In the genomic region with DNA sequence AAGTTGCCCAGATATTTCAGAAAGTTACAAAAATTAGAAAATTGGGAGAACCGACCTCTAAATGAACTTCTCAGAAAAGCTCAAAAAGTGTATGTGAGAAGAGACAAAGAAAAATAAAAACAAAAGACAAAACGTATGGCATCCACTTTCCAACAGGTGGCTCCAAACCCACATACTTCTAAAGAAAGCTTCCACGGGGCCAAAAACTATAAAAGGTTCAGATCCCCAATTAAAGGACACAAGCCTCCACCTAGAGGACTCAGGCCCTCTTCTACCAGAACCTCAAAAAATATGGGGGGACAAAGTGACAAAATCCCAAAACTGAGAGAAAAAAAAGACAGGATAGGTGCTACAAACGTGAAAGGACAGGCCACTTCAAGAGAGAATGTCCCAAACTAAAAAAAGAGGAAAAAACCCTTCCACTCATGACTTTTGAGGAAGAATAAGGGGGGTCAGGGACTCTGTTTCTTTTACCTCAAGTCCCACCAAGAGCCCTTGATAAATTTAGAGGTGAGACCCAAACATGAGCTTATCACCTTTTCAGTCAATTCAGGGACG, we compare ENCODE assay signal across 8 cellular contexts. TPM values are rescaled to one million over a fixed set of nuclear protein-coding genes. Genes with fewer than 3 reads are reported as not detected.
DNase-seq lines count a peak whose midpoint lies in the region; ATAC-seq and TF ChIP-seq lines count a peak whose summit lies in the region.

No MANE protein-coding gene starts in this region.

- no peak overlapping the region for H3K4me3 Mint-ChIP-seq in effector memory CD8-positive, alpha-beta T cell

- H3K9me3 ChIP-seq in psoas muscle = peaks cover 4% of the 10 kb centered on the region

- peak; percentile 15 for TF ChIP-seq CTCF in psoas muscle (IDR thresholded peaks at IDR 0.05)

- no peaks in the 10 kb centered on the region for H3K4me1 Mint-ChIP-seq in effector memory CD8-positive, alpha-beta T cell (ENCODE audit: low read depth in 2 of 2)

- H3K27me3 Mint-ChIP-seq in effector memory CD8-positive, alpha-beta T cell = peaks cover 20 to 54% of the 10 kb centered on the region in 2 donors

- H3K27me3 ChIP-seq in psoas muscle (ENCODE audit: insufficient read depth in 3 of 3, low read length in 2 of 3) = no peaks in the 10 kb centered on the region

- DNase-seq in NCI-H510A treated with DMSO at 0.1 percent for 48 hours (lab: John Stamatoyannopoulos, UW) = peak; percentile 6
- DNase-seq in NCI-H510A (lab: John Stamatoyannopoulos, UW) = no peak
- DNase-seq in NCI-H1092 treated with DMSO at 0.1 percent for 48 hours (lab: John Stamatoyannopoulos, UW) = peak; percentile 9
- DNase-seq in T47D (ENCODE audit: low read depth in 1 of 2, low spot score in 1 of 2) = peak; percentile 23 to 67
- no peak for DNase-seq in psoas muscle
- no peak for DNase-seq in effector memory CD8-positive, alpha-beta T cell

- no peaks in the 10 kb centered on the region for H3K36me3 ChIP-seq in psoas muscle (ENCODE audit: insufficient read depth in 1 of 2, low read depth in 1 of 2)

- no peak overlapping the region for H3K4me3 ChIP-seq in psoas muscle

- H3K9me3 Mint-ChIP-seq in effector memory CD8-positive, alpha-beta T cell = peaks cover 5 to 6% of the 10 kb centered on the region in 2 donors

- H3K27ac Mint-ChIP-seq in effector memory CD8-positive, alpha-beta T cell = no peak overlapping the region

- intact Hi-C loops in psoas muscle (cut with DNase I) = loop anchor here in 1 of 2 donors (5.0 kb wide), 1 partner anchor 95 kb away; no protein-coding TSS in a partner anchor

- ATAC-seq in psoas muscle = no peak
- no peak for ATAC-seq in GM19467 (IDR thresholded peaks at IDR 0.05; ENCODE audit: unreplicated experiment)
- no peak for ATAC-seq in effector memory CD8-positive, alpha-beta T cell (replicated peaks)
- no peak for ATAC-seq in GM21390 (IDR thresholded peaks at IDR 0.05; ENCODE audit: unreplicated experiment)

- H3K27ac ChIP-seq in psoas muscle = no peak overlapping the region

- in situ Hi-C loops in T47D (cut with HindIII; ENCODE audit: low pct_unique_long_range_greater_than_20kb, low sequenced_read_pairs) = no loop called here

- 44 to 56% (median 46%) methylated on average over 5 of the region's 5 CpGs for WGBS in psoas muscle, 3 donors

- H3K36me3 Mint-ChIP-seq in effector memory CD8-positive, alpha-beta T cell (ENCODE audit: insufficient read depth) = no peaks in the 10 kb centered on the region

- H3K4me1 ChIP-seq in psoas muscle = no peaks in the 10 kb centered on the region

RNA-seq across cellular contexts. Expression of a gene that starts 8.8 kb away (rescaled TPM):
- total RNA-seq in psoas muscle = not detected
- polyA plus RNA-seq in psoas muscle = not detected

RNA-seq across cellular contexts. Expression of a gene that starts 24.8 kb away (rescaled TPM):
- 1 to 10 TPM in 2 of 4 donors, under 1 TPM in 1, not detected in 1; 0.67 to 3.4 (median 1.5) TPM for total RNA-seq in psoas muscle
- polyA plus RNA-seq in psoas muscle = 1 to 10 TPM in 2 of 3 donors, under 1 TPM in 1; 0.73 to 8.8 (median 1.1) TPM

RNA-seq across cellular contexts. Expression of a gene that starts 27.3 kb away (rescaled TPM):
- not detected for total RNA-seq in psoas muscle
- polyA plus RNA-seq in psoas muscle = not detected

RNA-seq across cellular contexts. Expression of a gene that starts 52.7 kb away (rescaled TPM):
- total RNA-seq in psoas muscle = not detected
- under 1 TPM in 1 of 3 donors, not detected in 2; 0.59 TPM for polyA plus RNA-seq in psoas muscle

Comparison
In these comparisons a context has a peak if more than half of its experiments do, and no peak if none do; other contexts are left out.
1. DNase-seq: peak in NCI-H510A treated with DMSO at 0.1 percent for 48 hours (single experiment), NCI-H1092 treated with DMSO at 0.1 percent for 48 hours (single experiment) and T47D (2 of 2); none in NCI-H510A (single experiment), psoas muscle (0 of 2) and effector memory CD8-positive, alpha-beta T cell (0 of 3).